Comparison of ENCODE assay signal across 1 cellular context in the genomic region with DNA sequence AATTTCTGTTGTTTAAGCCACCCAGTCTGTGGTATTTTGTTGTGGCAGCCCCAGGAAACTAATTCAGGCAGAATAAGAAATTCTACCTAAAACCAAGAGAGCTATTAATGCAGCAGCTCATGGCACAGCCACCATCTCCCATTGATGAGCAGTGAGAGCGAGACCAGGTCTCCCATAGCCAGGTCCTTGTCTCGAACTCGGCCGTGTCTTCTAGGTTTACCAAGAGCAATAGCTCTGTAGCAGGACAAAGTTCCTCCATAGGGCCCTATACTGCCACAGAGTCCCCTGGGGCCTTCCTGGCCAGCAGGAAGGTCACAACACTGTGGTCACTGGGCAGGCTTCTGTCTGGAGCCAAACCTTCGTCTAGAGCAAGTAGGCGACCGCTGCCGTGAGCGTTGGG.
TF ChIP-seq lines count a peak whose summit lies in the region.

No MANE protein-coding gene starts in this region.

TF ChIP-seq in WTC11, 78 proteins besides CTCF, POLR2A, EP300 and RAD21 (continued from another document):
- TF ChIP-seq, protein P1, sequence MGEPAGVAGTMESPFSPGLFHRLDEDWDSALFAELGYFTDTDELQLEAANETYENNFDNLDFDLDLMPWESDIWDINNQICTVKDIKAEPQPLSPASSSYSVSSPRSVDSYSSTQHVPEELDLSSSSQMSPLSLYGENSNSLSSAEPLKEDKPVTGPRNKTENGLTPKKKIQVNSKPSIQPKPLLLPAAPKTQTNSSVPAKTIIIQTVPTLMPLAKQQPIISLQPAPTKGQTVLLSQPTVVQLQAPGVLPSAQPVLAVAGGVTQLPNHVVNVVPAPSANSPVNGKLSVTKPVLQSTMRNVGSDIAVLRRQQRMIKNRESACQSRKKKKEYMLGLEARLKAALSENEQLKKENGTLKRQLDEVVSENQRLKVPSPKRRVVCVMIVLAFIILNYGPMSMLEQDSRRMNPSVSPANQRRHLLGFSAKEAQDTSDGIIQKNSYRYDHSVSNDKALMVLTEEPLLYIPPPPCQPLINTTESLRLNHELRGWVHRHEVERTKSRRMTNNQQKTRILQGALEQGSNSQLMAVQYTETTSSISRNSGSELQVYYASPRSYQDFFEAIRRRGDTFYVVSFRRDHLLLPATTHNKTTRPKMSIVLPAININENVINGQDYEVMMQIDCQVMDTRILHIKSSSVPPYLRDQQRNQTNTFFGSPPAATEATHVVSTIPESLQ (CRISPR knock-in tag; IDR thresholded peaks at IDR 0.05), result no peak
- TF ChIP-seq MXD4 (CRISPR knock-in tag; IDR thresholded peaks at IDR 0.05; ENCODE audit: borderline replicate concordance) (no peak), FOXP1 (CRISPR knock-in tag; IDR thresholded peaks at IDR 0.05; ENCODE audit: borderline replicate concordance) (no peak), PRRX2 (CRISPR knock-in tag; IDR thresholded peaks at IDR 0.05) (no peak), ARID4B (CRISPR knock-in tag; IDR thresholded peaks at IDR 0.05; ENCODE audit: borderline replicate concordance) (no peak), E2F5 (CRISPR knock-in tag; IDR thresholded peaks at IDR 0.05) (no peak), GTF2I (CRISPR knock-in tag; conservative IDR thresholded peaks at IDR 0.05) (no peak)
- TF ChIP-seq, protein P2, sequence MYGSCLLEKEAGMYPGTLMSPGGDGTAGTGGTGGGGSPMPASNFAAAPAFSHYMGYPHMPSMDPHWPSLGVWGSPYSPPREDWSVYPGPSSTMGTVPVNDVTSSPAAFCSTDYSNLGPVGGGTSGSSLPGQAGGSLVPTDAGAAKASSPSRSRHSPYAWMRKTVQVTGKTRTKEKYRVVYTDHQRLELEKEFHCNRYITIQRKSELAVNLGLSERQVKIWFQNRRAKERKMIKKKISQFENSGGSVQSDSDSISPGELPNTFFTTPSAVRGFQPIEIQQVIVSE (CRISPR knock-in tag; IDR thresholded peaks at IDR 0.05; ENCODE audit: borderline replicate concordance), result no peak
- TF ChIP-seq, protein P3, sequence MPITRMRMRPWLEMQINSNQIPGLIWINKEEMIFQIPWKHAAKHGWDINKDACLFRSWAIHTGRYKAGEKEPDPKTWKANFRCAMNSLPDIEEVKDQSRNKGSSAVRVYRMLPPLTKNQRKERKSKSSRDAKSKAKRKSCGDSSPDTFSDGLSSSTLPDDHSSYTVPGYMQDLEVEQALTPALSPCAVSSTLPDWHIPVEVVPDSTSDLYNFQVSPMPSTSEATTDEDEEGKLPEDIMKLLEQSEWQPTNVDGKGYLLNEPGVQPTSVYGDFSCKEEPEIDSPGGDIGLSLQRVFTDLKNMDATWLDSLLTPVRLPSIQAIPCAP (CRISPR knock-in tag; IDR thresholded peaks at IDR 0.05), result no peak
- TF ChIP-seq, protein P4, sequence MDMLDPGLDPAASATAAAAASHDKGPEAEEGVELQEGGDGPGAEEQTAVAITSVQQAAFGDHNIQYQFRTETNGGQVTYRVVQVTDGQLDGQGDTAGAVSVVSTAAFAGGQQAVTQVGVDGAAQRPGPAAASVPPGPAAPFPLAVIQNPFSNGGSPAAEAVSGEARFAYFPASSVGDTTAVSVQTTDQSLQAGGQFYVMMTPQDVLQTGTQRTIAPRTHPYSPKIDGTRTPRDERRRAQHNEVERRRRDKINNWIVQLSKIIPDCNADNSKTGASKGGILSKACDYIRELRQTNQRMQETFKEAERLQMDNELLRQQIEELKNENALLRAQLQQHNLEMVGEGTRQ (CRISPR knock-in tag; IDR thresholded peaks at IDR 0.05), result no peak
- TF ChIP-seq, protein P5, sequence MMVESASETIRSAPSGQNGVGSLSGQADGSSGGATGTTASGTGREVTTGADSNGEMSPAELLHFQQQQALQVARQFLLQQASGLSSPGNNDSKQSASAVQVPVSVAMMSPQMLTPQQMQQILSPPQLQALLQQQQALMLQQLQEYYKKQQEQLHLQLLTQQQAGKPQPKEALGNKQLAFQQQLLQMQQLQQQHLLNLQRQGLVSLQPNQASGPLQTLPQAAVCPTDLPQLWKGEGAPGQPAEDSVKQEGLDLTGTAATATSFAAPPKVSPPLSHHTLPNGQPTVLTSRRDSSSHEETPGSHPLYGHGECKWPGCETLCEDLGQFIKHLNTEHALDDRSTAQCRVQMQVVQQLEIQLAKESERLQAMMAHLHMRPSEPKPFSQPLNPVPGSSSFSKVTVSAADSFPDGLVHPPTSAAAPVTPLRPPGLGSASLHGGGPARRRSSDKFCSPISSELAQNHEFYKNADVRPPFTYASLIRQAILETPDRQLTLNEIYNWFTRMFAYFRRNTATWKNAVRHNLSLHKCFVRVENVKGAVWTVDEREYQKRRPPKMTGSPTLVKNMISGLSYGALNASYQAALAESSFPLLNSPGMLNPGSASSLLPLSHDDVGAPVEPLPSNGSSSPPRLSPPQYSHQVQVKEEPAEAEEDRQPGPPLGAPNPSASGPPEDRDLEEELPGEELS (CRISPR knock-in tag; IDR thresholded peaks at IDR 0.05), result no peak
- TF ChIP-seq, protein P6, sequence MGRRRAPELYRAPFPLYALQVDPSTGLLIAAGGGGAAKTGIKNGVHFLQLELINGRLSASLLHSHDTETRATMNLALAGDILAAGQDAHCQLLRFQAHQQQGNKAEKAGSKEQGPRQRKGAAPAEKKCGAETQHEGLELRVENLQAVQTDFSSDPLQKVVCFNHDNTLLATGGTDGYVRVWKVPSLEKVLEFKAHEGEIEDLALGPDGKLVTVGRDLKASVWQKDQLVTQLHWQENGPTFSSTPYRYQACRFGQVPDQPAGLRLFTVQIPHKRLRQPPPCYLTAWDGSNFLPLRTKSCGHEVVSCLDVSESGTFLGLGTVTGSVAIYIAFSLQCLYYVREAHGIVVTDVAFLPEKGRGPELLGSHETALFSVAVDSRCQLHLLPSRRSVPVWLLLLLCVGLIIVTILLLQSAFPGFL (CRISPR knock-in tag; IDR thresholded peaks at IDR 0.05; ENCODE audit: borderline replicate concordance), result no peak
TF ChIP-seq in WTC11: peak in this region for 0.
